In genomic region chr5:150246835-150247234, GRCh38 we compare ENCODE assay signal across 27 cellular contexts. TPM values are rescaled to one million over a fixed set of nuclear protein-coding genes. Genes with fewer than 3 reads are reported as not detected.
"Had no signal": no experiment of that assay in that cellular context is flagged by ENCODE, and none has a peak within 500 bp of the region (broad histone marks: within the 10 kb centered on the region; RNA-seq: fewer than 3 reads in every experiment).

No MANE protein-coding gene starts in this region.

- H3K27ac ChIP-seq: epithelial cell of prostate, lower lobe of right lung, stomach, suprapubic skin, tibial nerve had no signal

- H3K27me3 Mint-ChIP-seq: activated naive CD8-positive, alpha-beta T cell treated with anti-CD3 and anti-CD28 coated beads for 36 hours had no signal

- H3K9me3 ChIP-seq: heart right ventricle, lower lobe of right lung, stomach, suprapubic skin, tibial nerve had no signal

- H3K27me3 ChIP-seq: heart right ventricle, stomach, suprapubic skin, tibial nerve had no signal

- DNase-seq: activated CD4-positive, alpha-beta T cell treated with anti-CD3 and anti-CD28 coated beads for 4 hours; activated CD4-positive, alpha-beta T cell treated with anti-CD3 and anti-CD28 coated beads, Interleukin-2, amount 50 U/mL, for 48 hours; activated CD4-positive, CD25-positive, alpha-beta regulatory T cell; activated CD8-positive, alpha-beta memory T cell treated with anti-CD3 and anti-CD28 coated beads, Interleukin-2, amount 50 U/mL, for 48 hours; activated naive CD4-positive, alpha-beta T cell treated with Interleukin-2 at 50 U/mL for 16 hours; activated naive CD8-positive, alpha-beta T cell treated with anti-CD3 and anti-CD28 coated beads for 36 hours; activated T-cell treated with anti-CD3 and anti-CD28 coated beads, Interleukin-2, amount 50 U/mL, for 4 hours; cerebellar nuclear complex; cortex of kidney; heart right ventricle; islet precursor cell; left cardiac atrium; lower lobe of right lung; natural killer cell; occipital lobe; stimulated activated CD4-positive, alpha-beta T cell treated with anti-CD3 and anti-CD28 coated beads, Interleukin-15, amount 100 ng/mL, for 24 hours; stomach; T-helper 17 cell had no signal

- ATAC-seq: activated T-cell treated with anti-CD3 and anti-CD28 coated beads, Interleukin-2, amount 50 U/mL, for 4 hours; heart right ventricle; lower lobe of right lung; natural killer cell; sciatic nerve; stimulated activated memory B cell treated with anti-CD40 and anti-IgM and Interleukin-4, amounts not matched to agents 10 μg/mL and 1 μg/mL and 100 μg/mL, for 72 hours; T-helper 17 cell had no signal

- H3K4me1 Mint-ChIP-seq: activated naive CD8-positive, alpha-beta T cell treated with anti-CD3 and anti-CD28 coated beads for 36 hours; natural killer cell; stimulated activated memory B cell treated with anti-CD40 and anti-IgM and Interleukin-4, amounts not matched to agents 10 μg/mL and 1 μg/mL and 100 μg/mL, for 72 hours had no signal

- H3K36me3 ChIP-seq: heart right ventricle, lower lobe of right lung, stomach, suprapubic skin, tibial nerve had no signal

- H3K4me3 ChIP-seq: heart right ventricle, lower lobe of right lung, smooth muscle cell, stomach, suprapubic skin, tibial nerve had no signal

- H3K36me3 Mint-ChIP-seq: activated naive CD8-positive, alpha-beta T cell treated with anti-CD3 and anti-CD28 coated beads for 36 hours; natural killer cell; stimulated activated memory B cell treated with anti-CD40 and anti-IgM and Interleukin-4, amounts not matched to agents 10 μg/mL and 1 μg/mL and 100 μg/mL, for 72 hours had no signal

- H3K27ac Mint-ChIP-seq: activated naive CD8-positive, alpha-beta T cell treated with anti-CD3 and anti-CD28 coated beads for 36 hours; natural killer cell; stimulated activated memory B cell treated with anti-CD40 and anti-IgM and Interleukin-4, amounts not matched to agents 10 μg/mL and 1 μg/mL and 100 μg/mL, for 72 hours; T-helper 17 cell had no signal

- H3K9me3 Mint-ChIP-seq: activated naive CD8-positive, alpha-beta T cell treated with anti-CD3 and anti-CD28 coated beads for 36 hours; activated T-cell treated with anti-CD3 and anti-CD28 coated beads, Interleukin-2, amount 50 U/mL, for 4 hours; natural killer cell; stimulated activated memory B cell treated with anti-CD40 and anti-IgM and Interleukin-4, amounts not matched to agents 10 μg/mL and 1 μg/mL and 100 μg/mL, for 72 hours had no signal

- H3K4me3 Mint-ChIP-seq: activated naive CD8-positive, alpha-beta T cell treated with anti-CD3 and anti-CD28 coated beads for 36 hours; activated T-cell treated with anti-CD3 and anti-CD28 coated beads, Interleukin-2, amount 50 U/mL, for 4 hours; natural killer cell; stimulated activated memory B cell treated with anti-CD40 and anti-IgM and Interleukin-4, amounts not matched to agents 10 μg/mL and 1 μg/mL and 100 μg/mL, for 72 hours; T-helper 17 cell had no signal

RNA-seq across cellular contexts. Expression of gene CAMK2A, which starts 42.7 kb away (rescaled TPM):
- total RNA-seq: activated CD8-positive, alpha-beta memory T cell treated with anti-CD3 and anti-CD28 coated beads for 36 hours; activated naive CD8-positive, alpha-beta T cell treated with anti-CD3 and anti-CD28 coated beads for 36 hours; activated T-cell treated with anti-CD3 and anti-CD28 coated beads, Interleukin-2, amount 50 U/mL, for 4 hours; mesenteric fat pad; T-helper 17 cell had no signal

RNA-seq across cellular contexts. Expression of gene ARSI, which starts 55.9 kb away (rescaled TPM):
- total RNA-seq: activated CD8-positive, alpha-beta memory T cell treated with anti-CD3 and anti-CD28 coated beads for 36 hours; activated naive CD8-positive, alpha-beta T cell treated with anti-CD3 and anti-CD28 coated beads for 36 hours; activated T-cell treated with anti-CD3 and anti-CD28 coated beads, Interleukin-2, amount 50 U/mL, for 4 hours; T-helper 17 cell had no signal

RNA-seq across cellular contexts. Expression of gene SLC6A7, which starts 57.0 kb away (rescaled TPM):
- total RNA-seq: activated CD8-positive, alpha-beta memory T cell treated with anti-CD3 and anti-CD28 coated beads for 36 hours; activated naive CD8-positive, alpha-beta T cell treated with anti-CD3 and anti-CD28 coated beads for 36 hours; activated T-cell treated with anti-CD3 and anti-CD28 coated beads, Interleukin-2, amount 50 U/mL, for 4 hours; astrocyte; heart right ventricle; left cardiac atrium; lower lobe of right lung; mesenteric fat pad; natural killer cell; sciatic nerve; smooth muscle cell; suprapubic skin; T-helper 17 cell; tibial nerve had no signal
